Comparison of ENCODE assay signal across 1 cellular context in the genomic region with DNA sequence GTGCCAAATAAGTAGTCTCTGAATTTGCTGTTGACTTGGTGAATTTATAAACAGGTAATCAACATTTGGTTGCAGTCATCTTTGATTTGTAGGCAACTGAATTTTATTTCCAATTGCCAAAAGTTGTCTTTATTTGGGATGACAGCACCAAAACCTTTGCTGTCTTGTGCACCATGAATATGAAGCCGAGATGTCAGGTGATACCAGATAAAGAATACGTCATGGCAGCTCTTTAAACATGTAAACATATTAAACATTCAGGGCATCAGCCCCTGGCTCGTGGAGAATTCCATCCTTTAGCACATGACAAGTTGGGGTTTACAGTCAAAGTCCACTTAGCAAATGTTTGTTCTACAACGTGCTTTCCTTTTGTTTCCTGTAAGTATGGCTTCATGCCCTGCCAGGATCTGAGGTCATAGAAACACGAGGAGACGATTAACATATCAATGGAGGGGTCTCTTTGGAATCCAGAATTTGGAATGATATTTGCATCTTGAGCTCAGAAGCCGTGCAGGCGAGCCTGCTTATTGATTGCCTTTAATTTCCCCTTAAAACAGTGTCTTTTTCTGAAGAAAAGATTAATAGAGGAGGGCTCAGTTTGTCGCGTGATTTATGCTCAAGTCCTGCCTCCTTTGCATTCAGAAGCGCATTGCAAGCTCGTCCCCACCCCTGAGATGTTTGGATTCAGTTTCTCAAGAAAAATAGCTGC.
TF ChIP-seq lines count a peak whose summit lies in the region.

No MANE protein-coding gene starts in this region.

TF ChIP-seq in HepG2, 621 proteins besides CTCF, POLR2A, EP300 and RAD21 (continued from another document and continues in another):
- no peak for TF ChIP-seq ZNF264 (CRISPR knock-in tag; IDR thresholded peaks at IDR 0.05)
- TF ChIP-seq, protein P1, sequence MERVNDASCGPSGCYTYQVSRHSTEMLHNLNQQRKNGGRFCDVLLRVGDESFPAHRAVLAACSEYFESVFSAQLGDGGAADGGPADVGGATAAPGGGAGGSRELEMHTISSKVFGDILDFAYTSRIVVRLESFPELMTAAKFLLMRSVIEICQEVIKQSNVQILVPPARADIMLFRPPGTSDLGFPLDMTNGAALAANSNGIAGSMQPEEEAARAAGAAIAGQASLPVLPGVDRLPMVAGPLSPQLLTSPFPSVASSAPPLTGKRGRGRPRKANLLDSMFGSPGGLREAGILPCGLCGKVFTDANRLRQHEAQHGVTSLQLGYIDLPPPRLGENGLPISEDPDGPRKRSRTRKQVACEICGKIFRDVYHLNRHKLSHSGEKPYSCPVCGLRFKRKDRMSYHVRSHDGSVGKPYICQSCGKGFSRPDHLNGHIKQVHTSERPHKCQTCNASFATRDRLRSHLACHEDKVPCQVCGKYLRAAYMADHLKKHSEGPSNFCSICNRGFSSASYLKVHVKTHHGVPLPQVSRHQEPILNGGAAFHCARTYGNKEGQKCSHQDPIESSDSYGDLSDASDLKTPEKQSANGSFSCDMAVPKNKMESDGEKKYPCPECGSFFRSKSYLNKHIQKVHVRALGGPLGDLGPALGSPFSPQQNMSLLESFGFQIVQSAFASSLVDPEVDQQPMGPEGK (CRISPR knock-in tag; IDR thresholded peaks at IDR 0.05): peak; percentile 77
- TF ChIP-seq ZSCAN21 (CRISPR knock-in tag; IDR thresholded peaks at IDR 0.05; ENCODE audit: borderline replicate concordance): peak; percentile 67; the same call in 1 of the 2 replicates
- no peak for TF ChIP-seq ZNF20 (CRISPR knock-in tag; IDR thresholded peaks at IDR 0.05)
- TF ChIP-seq, protein P2, sequence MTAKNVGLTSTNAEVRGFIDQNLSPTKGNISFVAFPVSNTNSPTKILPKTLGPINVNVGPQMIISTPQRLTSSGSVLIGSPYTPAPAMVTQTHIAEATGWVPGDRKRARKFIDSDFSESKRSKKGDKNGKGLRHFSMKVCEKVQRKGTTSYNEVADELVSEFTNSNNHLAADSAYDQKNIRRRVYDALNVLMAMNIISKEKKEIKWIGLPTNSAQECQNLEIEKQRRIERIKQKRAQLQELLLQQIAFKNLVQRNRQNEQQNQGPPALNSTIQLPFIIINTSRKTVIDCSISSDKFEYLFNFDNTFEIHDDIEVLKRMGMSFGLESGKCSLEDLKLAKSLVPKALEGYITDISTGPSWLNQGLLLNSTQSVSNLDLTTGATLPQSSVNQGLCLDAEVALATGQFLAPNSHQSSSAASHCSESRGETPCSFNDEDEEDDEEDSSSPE (CRISPR knock-in tag; IDR thresholded peaks at IDR 0.05): peak; percentile 61
- no peak for TF ChIP-seq MAFK (conservative IDR thresholded peaks at IDR 0.05 in 1 of 2, IDR thresholded peaks at IDR 0.05 in 1 of 2; ENCODE audit: low read length in 2 of 2)
- TF ChIP-seq ZNF713 (CRISPR knock-in tag; IDR thresholded peaks at IDR 0.05): no peak
- peak; percentile 85 for TF ChIP-seq FOXK2 (IDR thresholded peaks at IDR 0.05)
- TF ChIP-seq, protein P3, sequence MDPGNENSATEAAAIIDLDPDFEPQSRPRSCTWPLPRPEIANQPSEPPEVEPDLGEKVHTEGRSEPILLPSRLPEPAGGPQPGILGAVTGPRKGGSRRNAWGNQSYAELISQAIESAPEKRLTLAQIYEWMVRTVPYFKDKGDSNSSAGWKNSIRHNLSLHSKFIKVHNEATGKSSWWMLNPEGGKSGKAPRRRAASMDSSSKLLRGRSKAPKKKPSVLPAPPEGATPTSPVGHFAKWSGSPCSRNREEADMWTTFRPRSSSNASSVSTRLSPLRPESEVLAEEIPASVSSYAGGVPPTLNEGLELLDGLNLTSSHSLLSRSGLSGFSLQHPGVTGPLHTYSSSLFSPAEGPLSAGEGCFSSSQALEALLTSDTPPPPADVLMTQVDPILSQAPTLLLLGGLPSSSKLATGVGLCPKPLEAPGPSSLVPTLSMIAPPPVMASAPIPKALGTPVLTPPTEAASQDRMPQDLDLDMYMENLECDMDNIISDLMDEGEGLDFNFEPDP (CRISPR knock-in tag; conservative IDR thresholded peaks at IDR 0.05): peak; percentile 96; the same call in 1 of the 2 replicates
- TF ChIP-seq, protein P4, sequence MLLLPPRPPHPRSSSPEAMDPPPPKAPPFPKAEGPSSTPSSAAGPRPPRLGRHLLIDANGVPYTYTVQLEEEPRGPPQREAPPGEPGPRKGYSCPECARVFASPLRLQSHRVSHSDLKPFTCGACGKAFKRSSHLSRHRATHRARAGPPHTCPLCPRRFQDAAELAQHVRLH (CRISPR knock-in tag; IDR thresholded peaks at IDR 0.05; ENCODE audit: borderline replicate concordance, low read depth): peak; percentile 92; the same call in 1 of the 2 replicates
- peak; percentile 63; the same call in 1 of the 2 replicates for TF ChIP-seq ZNF749 (CRISPR knock-in tag; IDR thresholded peaks at IDR 0.05; ENCODE audit: borderline replicate concordance)
- TF ChIP-seq ZNF230 (CRISPR knock-in tag; IDR thresholded peaks at IDR 0.05): peak; percentile 62; the same call in 1 of the 2 replicates
- TF ChIP-seq GTF2F1 (IDR thresholded peaks at IDR 0.05; ENCODE audit: low read length): no peak; the same call in 1 of the 2 replicates
- TF ChIP-seq, protein P5, sequence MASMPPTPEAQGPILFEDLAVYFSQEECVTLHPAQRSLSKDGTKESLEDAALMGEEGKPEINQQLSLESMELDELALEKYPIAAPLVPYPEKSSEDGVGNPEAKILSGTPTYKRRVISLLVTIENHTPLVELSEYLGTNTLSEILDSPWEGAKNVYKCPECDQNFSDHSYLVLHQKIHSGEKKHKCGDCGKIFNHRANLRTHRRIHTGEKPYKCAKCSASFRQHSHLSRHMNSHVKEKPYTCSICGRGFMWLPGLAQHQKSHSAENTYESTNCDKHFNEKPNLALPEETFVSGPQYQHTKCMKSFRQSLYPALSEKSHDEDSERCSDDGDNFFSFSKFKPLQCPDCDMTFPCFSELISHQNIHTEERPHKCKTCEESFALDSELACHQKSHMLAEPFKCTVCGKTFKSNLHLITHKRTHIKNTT (CRISPR knock-in tag; IDR thresholded peaks at IDR 0.05): no peak
- TF ChIP-seq ZNF468 (CRISPR knock-in tag; IDR thresholded peaks at IDR 0.05): no peak
- TF ChIP-seq, protein P6, sequence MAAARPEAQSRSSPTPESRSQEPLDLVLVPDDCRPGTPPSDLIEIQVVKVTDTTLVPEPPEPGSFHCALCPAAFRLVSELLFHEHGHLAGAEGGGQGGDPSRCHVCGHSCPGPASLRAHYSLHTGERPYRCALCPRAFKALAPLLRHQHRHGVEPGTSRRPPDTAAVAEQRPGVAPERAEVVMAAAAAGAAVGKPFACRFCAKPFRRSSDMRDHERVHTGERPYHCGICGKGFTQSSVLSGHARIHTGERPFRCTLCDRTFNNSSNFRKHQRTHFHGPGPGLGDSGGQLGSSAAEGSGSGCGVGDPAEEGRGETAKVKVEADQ (CRISPR knock-in tag; IDR thresholded peaks at IDR 0.05; ENCODE audit: borderline replicate concordance): 0 out of 2 replicates have a peak, but pooled peaks have one; percentile 73
- TF ChIP-seq RBFOX2 (IDR thresholded peaks at IDR 0.05; ENCODE audit: low read depth, low read length): peak; percentile 55; the same call in 1 of the 2 replicates
- TF ChIP-seq FIP1L1 (IDR thresholded peaks at IDR 0.05; ENCODE audit: borderline replicate concordance, insufficient read depth, low read depth, low read length): no peak
- peak; percentile 63; the same call in 1 of the 2 replicates for TF ChIP-seq CBX5 (CRISPR knock-in tag; IDR thresholded peaks at IDR 0.05; ENCODE audit: borderline replicate concordance)
- TF ChIP-seq NCOA2 (CRISPR knock-in tag; IDR thresholded peaks at IDR 0.05): peak; percentile 100
- TF ChIP-seq, protein P7, sequence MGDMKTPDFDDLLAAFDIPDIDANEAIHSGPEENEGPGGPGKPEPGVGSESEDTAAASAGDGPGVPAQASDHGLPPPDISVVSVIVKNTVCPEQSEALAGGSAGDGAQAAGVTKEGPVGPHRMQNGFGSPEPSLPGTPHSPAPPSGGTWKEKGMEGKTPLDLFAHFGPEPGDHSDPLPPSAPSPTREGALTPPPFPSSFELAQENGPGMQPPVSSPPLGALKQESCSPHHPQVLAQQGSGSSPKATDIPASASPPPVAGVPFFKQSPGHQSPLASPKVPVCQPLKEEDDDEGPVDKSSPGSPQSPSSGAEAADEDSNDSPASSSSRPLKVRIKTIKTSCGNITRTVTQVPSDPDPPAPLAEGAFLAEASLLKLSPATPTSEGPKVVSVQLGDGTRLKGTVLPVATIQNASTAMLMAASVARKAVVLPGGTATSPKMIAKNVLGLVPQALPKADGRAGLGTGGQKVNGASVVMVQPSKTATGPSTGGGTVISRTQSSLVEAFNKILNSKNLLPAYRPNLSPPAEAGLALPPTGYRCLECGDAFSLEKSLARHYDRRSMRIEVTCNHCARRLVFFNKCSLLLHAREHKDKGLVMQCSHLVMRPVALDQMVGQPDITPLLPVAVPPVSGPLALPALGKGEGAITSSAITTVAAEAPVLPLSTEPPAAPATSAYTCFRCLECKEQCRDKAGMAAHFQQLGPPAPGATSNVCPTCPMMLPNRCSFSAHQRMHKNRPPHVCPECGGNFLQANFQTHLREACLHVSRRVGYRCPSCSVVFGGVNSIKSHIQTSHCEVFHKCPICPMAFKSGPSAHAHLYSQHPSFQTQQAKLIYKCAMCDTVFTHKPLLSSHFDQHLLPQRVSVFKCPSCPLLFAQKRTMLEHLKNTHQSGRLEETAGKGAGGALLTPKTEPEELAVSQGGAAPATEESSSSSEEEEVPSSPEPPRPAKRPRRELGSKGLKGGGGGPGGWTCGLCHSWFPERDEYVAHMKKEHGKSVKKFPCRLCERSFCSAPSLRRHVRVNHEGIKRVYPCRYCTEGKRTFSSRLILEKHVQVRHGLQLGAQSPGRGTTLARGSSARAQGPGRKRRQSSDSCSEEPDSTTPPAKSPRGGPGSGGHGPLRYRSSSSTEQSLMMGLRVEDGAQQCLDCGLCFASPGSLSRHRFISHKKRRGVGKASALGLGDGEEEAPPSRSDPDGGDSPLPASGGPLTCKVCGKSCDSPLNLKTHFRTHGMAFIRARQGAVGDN (CRISPR knock-in tag; IDR thresholded peaks at IDR 0.05): no peak; the same call in 1 of the 2 replicates
- TF ChIP-seq SMYD3 (CRISPR knock-in tag; IDR thresholded peaks at IDR 0.05): peak; percentile 63; the same call in 1 of the 2 replicates
- TF ChIP-seq IRX3 (CRISPR knock-in tag; IDR thresholded peaks at IDR 0.05; ENCODE audit: borderline replicate concordance, low read depth): no peak; the same call in 1 of the 2 replicates
- TF ChIP-seq PHB2 (IDR thresholded peaks at IDR 0.05; ENCODE audit: partially characterized antibody): no peak
- TF ChIP-seq ARHGAP35 (CRISPR knock-in tag; IDR thresholded peaks at IDR 0.05; ENCODE audit: borderline replicate concordance): no peak
- TF ChIP-seq U2AF2 (IDR thresholded peaks at IDR 0.05; ENCODE audit: low read depth, low read length): no peak
- TF ChIP-seq NFIC (IDR thresholded peaks at IDR 0.05; ENCODE audit: low read length): peak; percentile 96
- TF ChIP-seq, protein P8, sequence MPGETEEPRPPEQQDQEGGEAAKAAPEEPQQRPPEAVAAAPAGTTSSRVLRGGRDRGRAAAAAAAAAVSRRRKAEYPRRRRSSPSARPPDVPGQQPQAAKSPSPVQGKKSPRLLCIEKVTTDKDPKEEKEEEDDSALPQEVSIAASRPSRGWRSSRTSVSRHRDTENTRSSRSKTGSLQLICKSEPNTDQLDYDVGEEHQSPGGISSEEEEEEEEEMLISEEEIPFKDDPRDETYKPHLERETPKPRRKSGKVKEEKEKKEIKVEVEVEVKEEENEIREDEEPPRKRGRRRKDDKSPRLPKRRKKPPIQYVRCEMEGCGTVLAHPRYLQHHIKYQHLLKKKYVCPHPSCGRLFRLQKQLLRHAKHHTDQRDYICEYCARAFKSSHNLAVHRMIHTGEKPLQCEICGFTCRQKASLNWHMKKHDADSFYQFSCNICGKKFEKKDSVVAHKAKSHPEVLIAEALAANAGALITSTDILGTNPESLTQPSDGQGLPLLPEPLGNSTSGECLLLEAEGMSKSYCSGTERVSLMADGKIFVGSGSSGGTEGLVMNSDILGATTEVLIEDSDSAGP (CRISPR knock-in tag; IDR thresholded peaks at IDR 0.05; ENCODE audit: borderline replicate concordance): no peak; the same call in 1 of the 2 replicates
- peak; percentile 74 for TF ChIP-seq JUND (CRISPR knock-in tag; IDR thresholded peaks at IDR 0.05)
- TF ChIP-seq, protein P9, sequence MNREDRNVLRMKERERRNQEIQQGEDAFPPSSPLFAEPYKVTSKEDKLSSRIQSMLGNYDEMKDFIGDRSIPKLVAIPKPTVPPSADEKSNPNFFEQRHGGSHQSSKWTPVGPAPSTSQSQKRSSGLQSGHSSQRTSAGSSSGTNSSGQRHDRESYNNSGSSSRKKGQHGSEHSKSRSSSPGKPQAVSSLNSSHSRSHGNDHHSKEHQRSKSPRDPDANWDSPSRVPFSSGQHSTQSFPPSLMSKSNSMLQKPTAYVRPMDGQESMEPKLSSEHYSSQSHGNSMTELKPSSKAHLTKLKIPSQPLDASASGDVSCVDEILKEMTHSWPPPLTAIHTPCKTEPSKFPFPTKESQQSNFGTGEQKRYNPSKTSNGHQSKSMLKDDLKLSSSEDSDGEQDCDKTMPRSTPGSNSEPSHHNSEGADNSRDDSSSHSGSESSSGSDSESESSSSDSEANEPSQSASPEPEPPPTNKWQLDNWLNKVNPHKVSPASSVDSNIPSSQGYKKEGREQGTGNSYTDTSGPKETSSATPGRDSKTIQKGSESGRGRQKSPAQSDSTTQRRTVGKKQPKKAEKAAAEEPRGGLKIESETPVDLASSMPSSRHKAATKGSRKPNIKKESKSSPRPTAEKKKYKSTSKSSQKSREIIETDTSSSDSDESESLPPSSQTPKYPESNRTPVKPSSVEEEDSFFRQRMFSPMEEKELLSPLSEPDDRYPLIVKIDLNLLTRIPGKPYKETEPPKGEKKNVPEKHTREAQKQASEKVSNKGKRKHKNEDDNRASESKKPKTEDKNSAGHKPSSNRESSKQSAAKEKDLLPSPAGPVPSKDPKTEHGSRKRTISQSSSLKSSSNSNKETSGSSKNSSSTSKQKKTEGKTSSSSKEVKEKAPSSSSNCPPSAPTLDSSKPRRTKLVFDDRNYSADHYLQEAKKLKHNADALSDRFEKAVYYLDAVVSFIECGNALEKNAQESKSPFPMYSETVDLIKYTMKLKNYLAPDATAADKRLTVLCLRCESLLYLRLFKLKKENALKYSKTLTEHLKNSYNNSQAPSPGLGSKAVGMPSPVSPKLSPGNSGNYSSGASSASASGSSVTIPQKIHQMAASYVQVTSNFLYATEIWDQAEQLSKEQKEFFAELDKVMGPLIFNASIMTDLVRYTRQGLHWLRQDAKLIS (CRISPR knock-in tag; IDR thresholded peaks at IDR 0.05): no peak
- peak; percentile 94 for TF ChIP-seq ZNF878 (CRISPR knock-in tag; IDR thresholded peaks at IDR 0.05)
- peak; percentile 91 for TF ChIP-seq MEIS2 (CRISPR knock-in tag; IDR thresholded peaks at IDR 0.05)
- TF ChIP-seq, protein P10, sequence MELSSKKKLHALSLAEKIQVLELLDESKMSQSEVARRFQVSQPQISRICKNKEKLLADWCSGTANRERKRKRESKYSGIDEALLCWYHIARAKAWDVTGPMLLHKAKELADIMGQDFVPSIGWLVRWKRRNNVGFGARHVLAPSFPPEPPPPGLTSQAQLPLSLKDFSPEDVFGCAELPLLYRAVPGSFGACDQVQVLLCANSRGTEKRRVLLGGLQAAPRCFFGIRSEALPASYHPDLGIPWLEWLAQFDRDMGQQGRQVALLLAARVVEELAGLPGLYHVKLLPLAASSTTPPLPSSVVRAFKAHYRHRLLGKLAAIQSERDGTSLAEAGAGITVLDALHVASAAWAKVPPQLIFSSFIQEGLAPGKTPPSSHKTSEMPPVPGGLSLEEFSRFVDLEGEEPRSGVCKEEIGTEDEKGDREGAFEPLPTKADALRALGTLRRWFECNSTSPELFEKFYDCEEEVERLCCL (CRISPR knock-in tag; IDR thresholded peaks at IDR 0.05; ENCODE audit: borderline replicate concordance): 0 out of 2 replicates have a peak, but pooled peaks have one; percentile 45
- TF ChIP-seq HOXA7 (CRISPR knock-in tag; IDR thresholded peaks at IDR 0.05): no peak
- no peak for TF ChIP-seq SMARCC2 (IDR thresholded peaks at IDR 0.05)
- no peak for TF ChIP-seq KLF13 (CRISPR knock-in tag; IDR thresholded peaks at IDR 0.05)
- TF ChIP-seq ZNF17 (CRISPR knock-in tag; IDR thresholded peaks at IDR 0.05): no peak
- no peak for TF ChIP-seq ZBTB1 (CRISPR knock-in tag; IDR thresholded peaks at IDR 0.05; ENCODE audit: borderline replicate concordance)
- TF ChIP-seq ZNF572 (CRISPR knock-in tag; IDR thresholded peaks at IDR 0.05): no peak
